Comparison of ENCODE assay signal across 12 cellular contexts in the genomic region with DNA sequence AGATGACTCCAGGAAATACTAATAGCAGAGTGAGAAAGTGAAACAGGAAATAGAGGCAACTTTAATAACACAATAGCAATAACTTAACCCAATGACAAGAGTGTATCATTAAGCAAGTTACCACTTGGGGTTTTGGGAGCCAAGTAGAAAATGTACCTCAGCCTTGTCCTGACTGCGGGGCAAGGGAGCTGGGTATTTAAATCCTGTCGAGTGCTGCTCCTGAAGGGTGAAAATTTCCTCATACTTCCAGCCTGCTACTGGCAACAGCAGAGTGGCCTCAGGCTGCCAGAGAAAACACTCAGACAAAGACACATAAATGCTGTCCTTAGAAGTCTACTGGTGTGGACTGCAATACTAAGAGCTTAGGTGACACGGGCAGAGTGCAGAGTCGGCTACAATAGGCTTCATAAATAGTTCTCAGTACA.
DNase-seq lines count a peak whose midpoint lies in the region; ATAC-seq and TF ChIP-seq lines count a peak whose summit lies in the region.
"Had no signal": no experiment of that assay in that cellular context is flagged by ENCODE, and none has a peak within 500 bp of the region (broad histone marks: within the 10 kb centered on the region; RNA-seq: fewer than 3 reads in every experiment).

No MANE protein-coding gene starts in this region.

- H3K27me3 Mint-ChIP-seq in chondrocyte (ENCODE audit: low read depth) = peaks cover 10% of the 10 kb centered on the region
- H3K27me3 Mint-ChIP-seq: activated B cell treated with CpG ODN at 0.5 μM for 24 hours had no signal

- H3K27ac ChIP-seq in trophoblast cell (ENCODE audit: low read depth, low read length) (no peak overlapping the region), suprapubic skin (no peak overlapping the region)
- H3K27ac ChIP-seq: neutrophil had no signal

- H3K9me3 Mint-ChIP-seq in chondrocyte (ENCODE audit: low read depth) = no peaks in the 10 kb centered on the region
- H3K9me3 Mint-ChIP-seq: activated B cell treated with CpG ODN at 0.5 μM for 24 hours had no signal

- H2BK5ac ChIP-seq in trophoblast cell (ENCODE audit: low read depth, low read length, poor library complexity) = peak overlapping the region; percentile 19

- no peak for ATAC-seq in GM21529 (IDR thresholded peaks at IDR 0.05; ENCODE audit: unreplicated experiment)
- ATAC-seq: HCT116 had no signal

- no peaks in the 10 kb centered on the region for H3K4me1 ChIP-seq in trophoblast cell (ENCODE audit: control insufficient read depth in 1 of 2, insufficient read depth in 2 of 2, low read length in 2 of 2)
- H3K4me1 ChIP-seq in suprapubic skin = peaks cover 3% of the 10 kb centered on the region

- peaks cover 5% of the 10 kb centered on the region for H3K4me1 Mint-ChIP-seq in chondrocyte (ENCODE audit: low read depth)

- no peak for TF ChIP-seq POLR2A in suprapubic skin (IDR thresholded peaks at IDR 0.05)

- H3K18ac ChIP-seq in trophoblast cell (ENCODE audit: low read length) = no peak overlapping the region

- H4K12ac ChIP-seq in trophoblast cell (ENCODE audit: low read depth, low read length) = no peak overlapping the region

- H3K4ac ChIP-seq in trophoblast cell (ENCODE audit: low read depth, low read length) = no peak overlapping the region

- H4K91ac ChIP-seq in trophoblast cell (ENCODE audit: low read depth, low read length) = no peak overlapping the region

- no peaks in the 10 kb centered on the region for H3K27me3 ChIP-seq in trophoblast cell (ENCODE audit: insufficient read depth, low read length)
- no peaks in the 10 kb centered on the region for H3K27me3 ChIP-seq in suprapubic skin
- H3K27me3 ChIP-seq: neutrophil had no signal

- no peak for TF ChIP-seq EP300 in suprapubic skin (IDR thresholded peaks at IDR 0.05)

- H3K4me2 ChIP-seq in trophoblast cell (ENCODE audit: low read length) = peak overlapping the region; percentile 40

- no peaks in the 10 kb centered on the region for H3K79me2 ChIP-seq in trophoblast cell (ENCODE audit: control insufficient read depth, insufficient read depth, low read length, poor library complexity)

- no peak overlapping the region for H3K23ac ChIP-seq in trophoblast cell (ENCODE audit: low read length)

- no peak overlapping the region for H2AK5ac ChIP-seq in trophoblast cell (ENCODE audit: low read length)

- no peaks in the 10 kb centered on the region for H3K79me1 ChIP-seq in trophoblast cell (ENCODE audit: low read length)

- H3K14ac ChIP-seq in trophoblast cell (ENCODE audit: low read length) = no peak overlapping the region

- H3K27ac Mint-ChIP-seq in chondrocyte (ENCODE audit: unreplicated experiment) = no peak overlapping the region
- H3K27ac Mint-ChIP-seq: activated B cell treated with CpG ODN at 0.5 μM for 24 hours had no signal

- no peak overlapping the region for H4K8ac ChIP-seq in trophoblast cell (ENCODE audit: low read depth, low read length)

- H3K4me3 Mint-ChIP-seq in chondrocyte (ENCODE audit: unreplicated experiment) = peak overlapping the region; percentile 12
- H3K4me3 Mint-ChIP-seq: activated B cell treated with CpG ODN at 0.5 μM for 24 hours had no signal

- no peak overlapping the region for H2BK120ac ChIP-seq in trophoblast cell (ENCODE audit: insufficient read depth, low read length, poor library complexity)

- H3K36me3 ChIP-seq in trophoblast cell (ENCODE audit: control insufficient read depth in 1 of 2, insufficient read depth in 2 of 2, low read length in 2 of 2) (no peaks in the 10 kb centered on the region), suprapubic skin (no peaks in the 10 kb centered on the region)
- H3K36me3 ChIP-seq: neutrophil had no signal

- no CpG with 5 or more reads among the region's 4 CpGs for WGBS in trophoblast cell (ENCODE audit: extremely low coverage, insufficient coverage, insufficient read length)
- whole genome bisulfite sequencing in suprapubic skin = 58% methylated on average over 4 of the region's 4 CpGs

- H3K36me3 Mint-ChIP-seq in chondrocyte (ENCODE audit: low read depth) = peaks cover 1% of the 10 kb centered on the region

- H2AFZ ChIP-seq in trophoblast cell (ENCODE audit: insufficient read depth, low read length, poor library complexity) = no peak overlapping the region

- no peak overlapping the region for H2BK12ac ChIP-seq in trophoblast cell (ENCODE audit: low read length)

- peak; percentile 38 for DNase-seq in ELF-1 (ENCODE audit: low read depth, low spot score)
- peak; percentile 12 for DNase-seq in MV-4-11 (lab: John Stamatoyannopoulos, UW)
- DNase-seq in chondrocyte (ENCODE audit: low spot score) = no peak
- DNase-seq in trophoblast cell = peak; percentile 28 to 40
- DNase-seq in NCI-H2227 treated with DMSO at 0.1 percent for 48 hours (lab: John Stamatoyannopoulos, UW) = no peak
- DNase-seq in suprapubic skin (ENCODE audit: low spot score in 2 of 2) = no peak
- DNase-seq: activated B cell treated with CpG ODN at 0.5 μM for 24 hours; effector CD4-positive, alpha-beta T cell; NCI-H1436 treated with DMSO at 0.1 percent for 48 hours had no signal

- TF ChIP-seq CTCF in chondrocyte (IDR thresholded peaks at IDR 0.05) (no peak), suprapubic skin (IDR thresholded peaks at IDR 0.05) (no peak)

- H3K9ac ChIP-seq in trophoblast cell (ENCODE audit: low read length) = no peak overlapping the region

- H3K4me3 ChIP-seq in trophoblast cell (ENCODE audit: low read depth, low read length) = no peak overlapping the region
- no peak overlapping the region for H3K4me3 ChIP-seq in suprapubic skin

- H3K9me3 ChIP-seq in trophoblast cell (ENCODE audit: insufficient read depth, low read depth, low read length) (no peaks in the 10 kb centered on the region), suprapubic skin (no peaks in the 10 kb centered on the region)
- H3K9me3 ChIP-seq: neutrophil had no signal

Comparison
In these comparisons a context has a peak if more than half of its experiments do, and no peak if none do; other contexts are left out.
1. DNase-seq: peak in ELF-1 (single experiment), MV-4-11 (single experiment) and trophoblast cell (2 of 2); none in chondrocyte (single experiment), NCI-H2227 treated with DMSO at 0.1 percent for 48 hours (single experiment) and suprapubic skin (0 of 2).